ENCODE assay signal across 8 cellular contexts in genomic region chr14:75293920-75294648, GRCh38. TPM values are rescaled to one million over a fixed set of nuclear protein-coding genes. Genes with fewer than 3 reads are reported as not detected.
DNase-seq lines count a peak whose midpoint lies in the region; ATAC-seq and TF ChIP-seq lines count a peak whose summit lies in the region.

No MANE protein-coding gene starts in this region.

- peak; percentile 97 for DNase-seq in DMS 273 (lab: John Stamatoyannopoulos, UW; ENCODE audit: unreplicated experiment)
- peak; percentile 93 for DNase-seq in OCI-M1 (lab: John Stamatoyannopoulos, UW)
- DNase-seq in activated T-cell treated with anti-CD3 and anti-CD28 coated beads for 4 hours = peak; percentile 94
- DNase-seq in epithelial cell of esophagus (ENCODE audit: low read depth) = peak; percentile 92
- DNase-seq in mucosa of descending colon = peak; percentile 95 to 98 (median 97)
- DNase-seq in stimulated activated CD8-positive, alpha-beta memory T cell treated with anti-CD3 and anti-CD28 coated beads, Interleukin-4, amount 100 ng/mL, for 1 hour (ENCODE audit: low read depth in 2 of 2, low spot score in 1 of 2) = peak; percentile 86 to 90

- H3K36me3 ChIP-seq in mucosa of descending colon (ENCODE audit: low read depth) = no peaks in the 10 kb centered on the region

- H3K4me1 Mint-ChIP-seq in IgD-negative memory B cell = peaks cover 12 to 18% (median 17%) of the 10 kb centered on the region in 3 donors

- peaks cover 19% of the 10 kb centered on the region for H3K4me1 ChIP-seq in mucosa of descending colon (ENCODE audit: low read depth)

- ATAC-seq in GM21619 (IDR thresholded peaks at IDR 0.05; ENCODE audit: unreplicated experiment) (peak; percentile 93), mucosa of descending colon (peak; percentile 86)

- no peak for TF ChIP-seq CTCF in epithelial cell of esophagus (IDR thresholded peaks at IDR 0.05; ENCODE audit: insufficient read depth, low read depth, low read length, missing control alignments)
- no peak for TF ChIP-seq CTCF in mucosa of descending colon (IDR thresholded peaks at IDR 0.05)

- intact Hi-C loops in mucosa of descending colon (cut with DNase I, micrococcal nuclease) = no loop called here

- no peaks in the 10 kb centered on the region for H3K9me3 Mint-ChIP-seq in IgD-negative memory B cell

- H3K27me3 Mint-ChIP-seq in IgD-negative memory B cell = peaks cover 4% of the 10 kb centered on the region

- peaks cover under 1% of the 10 kb centered on the region for H3K36me3 Mint-ChIP-seq in IgD-negative memory B cell

- peak overlapping the region; percentile 89 to 99 (median 93) for H3K27ac Mint-ChIP-seq in IgD-negative memory B cell

- H3K4me3 Mint-ChIP-seq in IgD-negative memory B cell = peak overlapping the region; percentile 86 to 98 (median 92)

- H3K4me3 ChIP-seq in epithelial cell of esophagus (ENCODE audit: low read length) = peak overlapping the region; percentile 74
- H3K4me3 ChIP-seq in mucosa of descending colon = peak overlapping the region; percentile 25

- H3K9me3 ChIP-seq in mucosa of descending colon = no peaks in the 10 kb centered on the region

RNA-seq across cellular contexts. Expression of gene FOS, which starts 15.5 kb away (rescaled TPM):
- 487 TPM for polyA plus RNA-seq in IgD-negative memory B cell
- total RNA-seq in mucosa of descending colon = 100 to 1,000 TPM; 163 to 292 (median 243) TPM

Comparison
In these comparisons a context has a peak if more than half of its experiments do, and no peak if none do; other contexts are left out.
1. Peak in every context shown above with its lines: DNase-seq, ATAC-seq and H3K4me3 ChIP-seq.